Comparison of ENCODE assay signal across 9 cellular contexts in genomic region chr13:50636007-50636704, GRCh38.
DNase-seq lines count a peak whose midpoint lies in the region; ATAC-seq lines count a peak whose summit lies in the region.
"Had no signal": no experiment of that assay in that cellular context is flagged by ENCODE, and none has a peak within 500 bp of the region (broad histone marks: within the 10 kb centered on the region; RNA-seq: fewer than 3 reads in every experiment).

No MANE protein-coding gene starts in this region.

- H3K9ac ChIP-seq in skeletal muscle tissue (ENCODE audit: low read depth in 1 of 3, low read length in 3 of 3): no peak overlapping the region

- H3K27ac ChIP-seq in caudate nucleus (ENCODE audit: low read depth, low read length) (peak overlapping the region; percentile 13), skeletal muscle tissue (ENCODE audit: low read depth, low read length) (peak overlapping the region; percentile 46)
- H3K27ac ChIP-seq: A549 had no signal

- no peaks in the 10 kb centered on the region for H3K9me3 ChIP-seq in skeletal muscle tissue (ENCODE audit: control insufficient read depth in 3 of 3, low read length in 3 of 3)
- H3K9me3 ChIP-seq: A549 had no signal

- no peaks in the 10 kb centered on the region for H3K4me1 ChIP-seq in skeletal muscle tissue (ENCODE audit: control insufficient read depth in 3 of 3, insufficient read depth in 3 of 3, low read length in 3 of 3)
- H3K4me1 ChIP-seq: A549 had no signal

- DNase-seq in NCI-H1436 (lab: John Stamatoyannopoulos, UW) (peak; percentile 10), NCI-H1436 treated with DMSO at 0.1 percent for 48 hours (lab: John Stamatoyannopoulos, UW) (no peak), caudate nucleus (lab: John Stamatoyannopoulos, UW) (no peak), NCI-H2107 (lab: John Stamatoyannopoulos, UW) (no peak), Ammon's horn (ENCODE audit: low spot score) (no peak)
- DNase-seq in activated CD4-positive, alpha-beta T cell treated with anti-CD3 and anti-CD28 coated beads, Interleukin-2, amount 50 U/mL, for 1 hour: no peak

- ATAC-seq in HG03095 (IDR thresholded peaks at IDR 0.05; ENCODE audit: unreplicated experiment): peak; percentile 79
- ATAC-seq: A549 had no signal

- no peaks in the 10 kb centered on the region for H3K36me3 ChIP-seq in skeletal muscle tissue (ENCODE audit: control insufficient read depth in 3 of 3, insufficient read depth in 3 of 3, low read length in 3 of 3)

- no peak overlapping the region for H3K4me3 ChIP-seq in skeletal muscle tissue (ENCODE audit: low read length in 3 of 3)
- H3K4me3 ChIP-seq: A549 had no signal

- H3K27me3 ChIP-seq in skeletal muscle tissue (ENCODE audit: control insufficient read depth in 3 of 3, insufficient read depth in 3 of 3, low read length in 3 of 3): no peaks in the 10 kb centered on the region
